ENCODE assay signal across 20 cellular contexts in genomic region chr21:34826818-34827217, GRCh38.
DNase-seq lines count a peak whose midpoint lies in the region; ATAC-seq and TF ChIP-seq lines count a peak whose summit lies in the region.
"Had no signal": no experiment of that assay in that cellular context is flagged by ENCODE, and none has a peak within 500 bp of the region (broad histone marks: within the 10 kb centered on the region; RNA-seq: fewer than 3 reads in every experiment).

No MANE protein-coding gene starts in this region.

- intact Hi-C loops in Right ventricle myocardium superior (cut with DNase I) (no loop called here), thyroid gland (cut with DNase I) (loop anchor here (10.0 kb wide), 1 partner anchor 58 kb away; no protein-coding TSS in a partner anchor)

- no peak for TF ChIP-seq POLR2A in thyroid gland (IDR thresholded peaks at IDR 0.05)

- no peak for TF ChIP-seq CTCF in right atrium auricular region (IDR thresholded peaks at IDR 0.05)
- no peak for TF ChIP-seq CTCF in thyroid gland (IDR thresholded peaks at IDR 0.05)

- H3K27ac ChIP-seq in right atrium auricular region (no peak overlapping the region), thyroid gland (no peak overlapping the region)
- H3K27ac ChIP-seq: A549, dorsolateral prefrontal cortex had no signal

- DNase-seq in Right ventricle myocardium superior (no peak), right atrium auricular region (ENCODE audit: low spot score) (no peak), NOMO-1 (lab: John Stamatoyannopoulos, UW; ENCODE audit: unreplicated experiment in 2 of 2) (peak; percentile 31 to 72), left lobe of liver (ENCODE audit: low spot score) (no peak), thyroid gland (peak; percentile 35 to 58), occipital lobe (lab: John Stamatoyannopoulos, UW) (no peak), SW 1271 (lab: John Stamatoyannopoulos, UW) (no peak)
- DNase-seq: activated CD4-positive, alpha-beta T cell treated with anti-CD3 and anti-CD28 coated beads for 48 hours; activated CD8-positive, alpha-beta memory T cell treated with anti-CD3 and anti-CD28 coated beads, Interleukin-2, amount 10 ng/mL, durations not matched to agents 7 days and 5 days; activated effector memory CD4-positive, alpha-beta T cell treated with anti-CD3 and anti-CD28 coated beads, Interleukin-2, amount 50 U/mL, for 16 hours; BE2C; dorsolateral prefrontal cortex; EL; Karpas-422; mammary epithelial cell; NCI-H510A; stimulated activated naive CD4-positive, alpha-beta T cell had no signal

- H3K4me1 ChIP-seq in right atrium auricular region = peaks cover 0 to 4% of the 10 kb centered on the region in 2 donors
- peaks cover 0 to 10% of the 10 kb centered on the region in 2 donors for H3K4me1 ChIP-seq in thyroid gland
- H3K4me1 ChIP-seq: A549, BE2C had no signal

- WGBS in thyroid gland, 2 donors = 25 to 36% methylated on average over 3 of the region's 3 CpGs

- no peak overlapping the region for H3K4me3 ChIP-seq in right atrium auricular region
- no peak overlapping the region for H3K4me3 ChIP-seq in thyroid gland (replicated peaks in 1 of 3)
- H3K4me3 ChIP-seq: A549, dorsolateral prefrontal cortex had no signal

- no peaks in the 10 kb centered on the region for H3K27me3 ChIP-seq in right atrium auricular region
- no peaks in the 10 kb centered on the region for H3K27me3 ChIP-seq in thyroid gland
- H3K27me3 ChIP-seq: BE2C had no signal

- no peaks in the 10 kb centered on the region for H3K9me3 ChIP-seq in right atrium auricular region
- no peaks in the 10 kb centered on the region for H3K9me3 ChIP-seq in thyroid gland
- H3K9me3 ChIP-seq: A549 had no signal

- no peaks in the 10 kb centered on the region for H3K36me3 ChIP-seq in right atrium auricular region
- H3K36me3 ChIP-seq in thyroid gland = no peaks in the 10 kb centered on the region
- H3K36me3 ChIP-seq: BE2C had no signal

- ATAC-seq in Right ventricle myocardium superior (ENCODE audit: poor library complexity) (peak; percentile 27), left lobe of liver (peak; percentile 23), GM19328 (IDR thresholded peaks at IDR 0.05; ENCODE audit: unreplicated experiment) (no peak)
- ATAC-seq: A549; activated CD8-positive, alpha-beta memory T cell treated with anti-CD3 and anti-CD28 coated beads, Interleukin-2, amount 10 ng/mL, durations not matched to agents 7 days and 5 days; HCT116 had no signal

Comparison
In these comparisons a context has a peak if more than half of its experiments do, and no peak if none do; other contexts are left out.
1. DNase-seq: peak in NOMO-1 (2 of 2) and thyroid gland (2 of 2); none in Right ventricle myocardium superior (single experiment), right atrium auricular region (single experiment), left lobe of liver (single experiment), occipital lobe (single experiment) and SW 1271 (0 of 2).